Comparison of ENCODE assay signal across 14 cellular contexts in the genomic region with DNA sequence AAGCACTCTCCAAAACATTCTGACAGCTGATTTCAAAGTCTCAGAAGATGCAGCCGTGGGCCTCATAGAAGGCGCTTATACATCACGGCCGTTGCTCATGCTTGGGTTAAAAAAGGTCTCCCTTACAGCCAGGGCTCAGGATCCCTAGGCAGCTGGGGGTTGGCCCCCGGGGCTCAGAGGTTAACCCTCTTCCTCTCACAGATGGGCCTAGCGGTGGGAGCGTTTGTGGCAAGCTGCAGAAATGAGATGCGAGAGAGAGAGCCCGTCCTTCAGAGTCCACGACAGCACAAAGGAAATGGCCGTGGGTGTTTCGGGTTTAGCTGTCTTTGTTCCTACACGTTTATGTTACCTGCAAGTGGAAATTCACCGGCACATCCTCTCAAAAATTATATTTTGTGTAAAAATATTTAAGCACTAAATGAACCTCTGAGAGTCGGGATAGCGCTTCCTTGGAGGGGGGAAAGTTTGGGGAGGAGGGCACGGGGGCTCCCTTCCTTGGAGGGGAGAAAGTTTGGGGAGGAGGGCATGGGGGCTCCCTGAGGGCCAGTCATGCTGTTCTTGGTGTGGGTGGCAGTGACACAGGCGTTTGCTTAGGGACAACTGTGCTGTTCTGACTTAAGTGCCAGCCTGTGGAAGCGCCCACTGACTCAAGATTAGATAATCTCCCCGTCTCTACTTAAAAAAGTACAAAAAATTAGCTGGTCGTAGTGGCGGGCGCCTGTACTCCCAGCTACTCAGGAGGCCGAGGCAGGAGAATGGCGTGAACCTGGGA. TPM values are rescaled to one million over a fixed set of nuclear protein-coding genes. Genes with fewer than 3 reads are reported as not detected.
A peak's percentile ranks its signal among the peaks of the same experiment; 100 is the strongest.
DNase-seq lines count a peak whose midpoint lies in the region; ATAC-seq, FAIRE-seq and TF ChIP-seq lines count a peak whose summit lies in the region.
"Had no signal": no experiment of that assay in that cellular context is flagged by ENCODE, and none has a peak within 500 bp of the region (broad histone marks: within the 10 kb centered on the region; RNA-seq: fewer than 3 reads in every experiment).

No MANE protein-coding gene starts in this region.

- peak overlapping the region; percentile 92 for H3K27ac Mint-ChIP-seq in activated naive CD8-positive, alpha-beta T cell treated with anti-CD3 and anti-CD28 coated beads, Interleukin-2, amount 50 U/mL, for 24 hours

- H3K36me3 ChIP-seq in effector memory CD4-positive, alpha-beta T cell (ENCODE audit: control insufficient read depth, insufficient read depth, low read length) = peaks cover 1% of the 10 kb centered on the region

- no peaks in the 10 kb centered on the region for H3K9me3 Mint-ChIP-seq in activated naive CD8-positive, alpha-beta T cell treated with anti-CD3 and anti-CD28 coated beads, Interleukin-2, amount 50 U/mL, for 24 hours

- no peak for TF ChIP-seq POLR2A in GM12891 (IDR thresholded peaks at IDR 0.05; ENCODE audit: low read depth, low read length)

- peak; percentile 91 for ATAC-seq in activated naive CD8-positive, alpha-beta T cell treated with anti-CD3 and anti-CD28 coated beads, Interleukin-2, amount 50 U/mL, for 24 hours
- ATAC-seq in GM18861 (IDR thresholded peaks at IDR 0.05; ENCODE audit: unreplicated experiment) = no peak
- no peak for ATAC-seq in HG02642 (IDR thresholded peaks at IDR 0.05; ENCODE audit: poor library complexity, unreplicated experiment)

- peak overlapping the region; percentile 61 for H3K4me3 Mint-ChIP-seq in activated naive CD8-positive, alpha-beta T cell treated with anti-CD3 and anti-CD28 coated beads, Interleukin-2, amount 50 U/mL, for 24 hours

- DNase-seq in GM12891 (ENCODE audit: insufficient read length, low spot score) (no peak), hippocampal formation (lab: John Stamatoyannopoulos, UW) (no peak)
- peak; percentile 5 for DNase-seq in activated CD4-positive, alpha-beta T cell treated with anti-CD3 and anti-CD28 coated beads, Interleukin-2, amount 50 U/mL, for 1 hour
- peak; percentile 73 for DNase-seq in activated naive CD8-positive, alpha-beta T cell treated with anti-CD3 and anti-CD28 coated beads, Interleukin-2, amount 50 U/mL, for 24 hours
- DNase-seq in stimulated activated CD8-positive, alpha-beta memory T cell treated with anti-CD3 and anti-CD28 coated beads, Interleukin-15, amount 100 ng/mL, for 4 hours (ENCODE audit: low read depth in 2 of 2) = peak; percentile 2 to 18
- no peak for DNase-seq in effector memory CD4-positive, alpha-beta T cell
- DNase-seq: Calu3, heart left ventricle had no signal

- peaks cover 3% of the 10 kb centered on the region for H3K4me1 ChIP-seq in effector memory CD4-positive, alpha-beta T cell (ENCODE audit: control insufficient read depth, insufficient read depth, low read length, poor library complexity, severe bottlenecking)

- H3K27me3 Mint-ChIP-seq in activated naive CD8-positive, alpha-beta T cell treated with anti-CD3 and anti-CD28 coated beads, Interleukin-2, amount 50 U/mL, for 24 hours = no peaks in the 10 kb centered on the region

- H3K27ac ChIP-seq in effector memory CD4-positive, alpha-beta T cell (ENCODE audit: insufficient read depth, low read length, poor library complexity, severe bottlenecking) = no peak overlapping the region
- H3K27ac ChIP-seq: ascending aorta, heart left ventricle, HL-60, parathyroid adenoma had no signal

- H3K4me1 Mint-ChIP-seq in activated naive CD8-positive, alpha-beta T cell treated with anti-CD3 and anti-CD28 coated beads, Interleukin-2, amount 50 U/mL, for 24 hours = peaks cover 58% of the 10 kb centered on the region

- H3K4me3 ChIP-seq in effector memory CD4-positive, alpha-beta T cell (ENCODE audit: insufficient read depth, low read depth, low read length, poor library complexity, severe bottlenecking) = no peak overlapping the region
- H3K4me3 ChIP-seq: ascending aorta, heart left ventricle, lung had no signal

- H3K27me3 ChIP-seq in effector memory CD4-positive, alpha-beta T cell (replicated peaks; ENCODE audit: control insufficient read depth, insufficient read depth, low read length, poor library complexity, severe bottlenecking) = no peaks in the 10 kb centered on the region
- H3K27me3 ChIP-seq: ascending aorta, heart left ventricle had no signal

- H3K36me3 Mint-ChIP-seq in activated naive CD8-positive, alpha-beta T cell treated with anti-CD3 and anti-CD28 coated beads, Interleukin-2, amount 50 U/mL, for 24 hours (ENCODE audit: low read depth) = peaks cover 22% of the 10 kb centered on the region

- no peak for FAIRE-seq in GM12891 (lab: Jason Lieb, UNC)

- no peaks in the 10 kb centered on the region for H3K9me3 ChIP-seq in effector memory CD4-positive, alpha-beta T cell (ENCODE audit: control insufficient read depth, low read length)
- H3K9me3 ChIP-seq: ascending aorta, heart left ventricle had no signal

TF ChIP-seq in GM12891, 5 proteins besides CTCF, POLR2A, EP300 and RAD21:
- TF ChIP-seq SPI1 (IDR thresholded peaks at IDR 0.05; ENCODE audit: low read depth, low read length) (0 out of 2 replicates have a peak, but pooled peaks have one; percentile 10), PAX5 (IDR thresholded peaks at IDR 0.05; ENCODE audit: insufficient read depth, low read length, severe bottlenecking) (no peak)

RNA-seq across cellular contexts. Expression of gene PRDM15, which starts 20.5 kb away (rescaled TPM):
- polyA plus RNA-seq in GM12891 (2012; ENCODE audit: low read depth, missing spikeins) = 7.4 TPM

RNA-seq across cellular contexts. Expression of gene C2CD2, which starts 54.2 kb away (rescaled TPM):
- polyA plus RNA-seq in GM12891 (2012; ENCODE audit: low read depth, missing spikeins) = 9.1 TPM

Comparison
In these comparisons a context has a peak if more than half of its experiments do, and no peak if none do; other contexts are left out.
1. DNase-seq: peak in activated CD4-positive, alpha-beta T cell treated with anti-CD3 and anti-CD28 coated beads, Interleukin-2, amount 50 U/mL, for 1 hour (single experiment), activated naive CD8-positive, alpha-beta T cell treated with anti-CD3 and anti-CD28 coated beads, Interleukin-2, amount 50 U/mL, for 24 hours (single experiment) and stimulated activated CD8-positive, alpha-beta memory T cell treated with anti-CD3 and anti-CD28 coated beads, Interleukin-15, amount 100 ng/mL, for 4 hours (2 of 2); none in GM12891 (single experiment), hippocampal formation (0 of 2) and effector memory CD4-positive, alpha-beta T cell (0 of 3).